Comparison of ENCODE assay signal across 9 cellular contexts in the genomic region with DNA sequence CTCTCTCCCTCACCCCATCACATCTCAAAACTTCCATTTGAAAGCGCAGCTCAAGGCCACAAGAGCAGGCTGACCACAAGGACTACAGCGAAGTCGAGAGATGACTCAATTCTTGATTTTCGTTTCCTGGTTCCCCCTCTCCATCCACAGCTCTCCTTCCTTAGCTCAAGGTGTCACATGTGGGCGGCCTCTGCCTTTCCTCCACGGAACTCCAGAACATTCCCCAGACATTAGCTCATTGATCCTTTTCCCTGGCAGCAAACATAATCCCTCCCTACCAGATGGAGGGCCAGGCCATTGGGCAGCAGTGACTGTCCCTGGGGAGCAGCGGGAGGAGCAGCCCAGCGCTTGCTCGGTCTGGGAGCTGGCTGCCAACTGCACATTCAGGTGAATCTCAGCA. TPM values are rescaled to one million over a fixed set of nuclear protein-coding genes. Genes with fewer than 3 reads are reported as not detected.
DNase-seq lines count a peak whose midpoint lies in the region; ATAC-seq and TF ChIP-seq lines count a peak whose summit lies in the region.
"Had no signal": no experiment of that assay in that cellular context is flagged by ENCODE, and none has a peak within 500 bp of the region (broad histone marks: within the 10 kb centered on the region; RNA-seq: fewer than 3 reads in every experiment).

No MANE protein-coding gene starts in this region.

- H3K27ac Mint-ChIP-seq in nephron, result peak overlapping the region in 2 of 3 experiments; percentile 75 to 90
- H3K27ac Mint-ChIP-seq: activated CD8-positive, alpha-beta T cell treated with anti-CD3 and anti-CD28 coated beads, Interleukin-2, amount 10 ng/mL, durations not matched to agents 7 days and 5 days had no signal

- no peaks in the 10 kb centered on the region for H3K27me3 Mint-ChIP-seq in nephron (ENCODE audit: low read depth)

- H3K36me3 Mint-ChIP-seq in nephron (ENCODE audit: low read depth), result peaks cover 33% of the 10 kb centered on the region

- peak; percentile 31 for DNase-seq in NCI-H69 (lab: John Stamatoyannopoulos, UW)
- DNase-seq in NCI-H446 treated with DMSO at 0.1 percent for 48 hours (lab: John Stamatoyannopoulos, UW), result no peak
- DNase-seq in epidermal melanocyte (ENCODE audit: insufficient read length, low spot score), result no peak
- DNase-seq in NCI-H1105 treated with DMSO at 0.1 percent for 48 hours (lab: John Stamatoyannopoulos, UW), result no peak
- DNase-seq: activated CD8-positive, alpha-beta T cell treated with anti-CD3 and anti-CD28 coated beads, Interleukin-2, amount 10 ng/mL, durations not matched to agents 7 days and 5 days had no signal

- no peak overlapping the region for H3K4me3 Mint-ChIP-seq in nephron
- H3K4me3 Mint-ChIP-seq: activated CD8-positive, alpha-beta T cell treated with anti-CD3 and anti-CD28 coated beads, Interleukin-2, amount 10 ng/mL, durations not matched to agents 7 days and 5 days had no signal

- peaks cover 13% of the 10 kb centered on the region for H3K9me3 Mint-ChIP-seq in nephron

- ATAC-seq in GM18519 (IDR thresholded peaks at IDR 0.05; ENCODE audit: low FRiP score, unreplicated experiment) (peak; percentile 92), HG02623 (IDR thresholded peaks at IDR 0.05; ENCODE audit: unreplicated experiment) (peak; percentile 87), esophagus mucosa (no peak)
- ATAC-seq: activated CD8-positive, alpha-beta T cell treated with anti-CD3 and anti-CD28 coated beads, Interleukin-2, amount 10 ng/mL, durations not matched to agents 7 days and 5 days had no signal

- TF ChIP-seq CTCF in nephron (IDR thresholded peaks at IDR 0.05; ENCODE audit: unreplicated experiment in 3 of 3), result no peak

- peaks cover 36% of the 10 kb centered on the region for H3K4me1 Mint-ChIP-seq in nephron

RNA-seq across cellular contexts. Expression of a gene that starts 56.3 kb away (rescaled TPM):
- total RNA-seq in esophagus mucosa, result 2.7 TPM
- total RNA-seq: activated CD8-positive, alpha-beta T cell treated with anti-CD3 and anti-CD28 coated beads, Interleukin-2, amount 10 ng/mL, durations not matched to agents 7 days and 5 days had no signal
